24 cellular contexts compared by ENCODE assay signal in the genomic region with DNA sequence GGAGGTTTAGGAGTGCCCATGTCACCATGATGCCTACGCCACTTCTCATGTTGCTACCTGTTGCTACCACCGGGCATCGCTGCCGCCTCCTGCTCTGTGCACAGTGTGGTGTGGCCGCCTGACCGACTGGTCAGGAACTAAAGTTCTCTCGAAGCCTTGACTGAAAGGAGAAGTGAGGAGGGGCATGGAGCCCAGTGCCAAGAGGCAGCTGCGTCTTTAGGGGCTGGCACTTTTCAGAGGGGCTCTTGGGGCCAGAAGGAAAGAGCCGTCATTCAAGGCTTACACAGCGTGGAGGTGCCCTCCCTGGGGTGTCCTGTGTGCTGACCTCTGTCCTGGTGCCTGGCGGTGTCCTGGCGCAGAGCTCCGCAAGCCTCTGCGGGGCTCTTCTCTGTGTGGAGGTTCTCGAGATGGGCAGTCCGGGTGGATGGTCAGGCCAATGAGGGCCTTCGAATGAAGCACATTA. TPM values are rescaled to one million over a fixed set of nuclear protein-coding genes. Genes with fewer than 3 reads are reported as not detected.
DNase-seq lines count a peak whose midpoint lies in the region; ATAC-seq and TF ChIP-seq lines count a peak whose summit lies in the region.
"Had no signal": no experiment of that assay in that cellular context is flagged by ENCODE, and none has a peak within 500 bp of the region (broad histone marks: within the 10 kb centered on the region; RNA-seq: fewer than 3 reads in every experiment).

No MANE protein-coding gene starts in this region.

- H3K27me3 ChIP-seq in IMR-90 (ENCODE audit: control insufficient read depth, insufficient read depth, low read length) (no peaks in the 10 kb centered on the region), psoas muscle (ENCODE audit: insufficient read depth in 3 of 3, low read length in 2 of 3) (no peaks in the 10 kb centered on the region), upper lobe of right lung (no peaks in the 10 kb centered on the region)
- H3K27me3 ChIP-seq: stomach had no signal

- no peak overlapping the region for H4K91ac ChIP-seq in IMR-90 (ENCODE audit: insufficient read depth, low read depth, low read length)

- H3K36me3 ChIP-seq in IMR-90 (ENCODE audit: control insufficient read depth, insufficient read depth, low read length) (peaks cover 55% of the 10 kb centered on the region), psoas muscle (ENCODE audit: insufficient read depth in 1 of 2, low read depth in 1 of 2) (no peaks in the 10 kb centered on the region), upper lobe of right lung (no peaks in the 10 kb centered on the region)

- H3K4me1 ChIP-seq in IMR-90 (ENCODE audit: control insufficient read depth, insufficient read depth, low read length) (peaks cover 31% of the 10 kb centered on the region), psoas muscle (peaks cover 74% of the 10 kb centered on the region), upper lobe of right lung (peaks cover 49% of the 10 kb centered on the region)

- no peak for TF ChIP-seq RAD21 in IMR-90 (IDR thresholded peaks at IDR 0.05; ENCODE audit: low read length)

- no peak overlapping the region for H3K4ac ChIP-seq in IMR-90 (ENCODE audit: low read depth, low read length)

- CTCF ChIA-PET in IMR-90 (lab: Yijun Ruan, JAX), result interaction anchor here (1.5 kb wide), 1 partner anchor 182 kb away, joined by 5 read pairs; no protein-coding TSS in a partner anchor

- H2AK5ac ChIP-seq in IMR-90 (ENCODE audit: low read depth, low read length), result peak overlapping the region; percentile 17; the same call in 1 of the 2 replicates

- peak overlapping the region; percentile 97 for H3K27ac Mint-ChIP-seq in chondrocyte (ENCODE audit: unreplicated experiment)
- no peak overlapping the region for H3K27ac Mint-ChIP-seq in effector memory CD8-positive, alpha-beta T cell
- H3K27ac Mint-ChIP-seq: activated CD8-positive, alpha-beta T cell treated with anti-CD3 and anti-CD28 coated beads for 36 hours had no signal

- peaks cover 44 to 81% of the 10 kb centered on the region in 2 experiments for H3K79me1 ChIP-seq in IMR-90 (ENCODE audit: low read depth in 1 of 2, low read length in 2 of 2)

- H3K9ac ChIP-seq in IMR-90 (ENCODE audit: low read depth, low read length), result no peak overlapping the region

- H2AK9ac ChIP-seq in IMR-90 (replicated peaks; ENCODE audit: low read depth, low read length, poor library complexity), result no peak overlapping the region

- DNase-seq in IMR-90 (no peak), chondrocyte (ENCODE audit: low spot score) (no peak), psoas muscle (no peak), upper lobe of right lung (no peak)
- DNase-seq in effector memory CD8-positive, alpha-beta T cell, result no peak
- DNase-seq in stimulated activated CD4-positive, alpha-beta T cell treated with anti-CD3 and anti-CD28 coated beads, Interleukin-4, amount 100 ng/mL, for 4 hours, result no peak
- DNase-seq: activated CD4-positive, CD25-positive, alpha-beta regulatory T cell treated with anti-CD3 and anti-CD28 coated beads, Interleukin-2, amount 50 U/mL, for 72 hours; activated CD8-positive, alpha-beta T cell treated with anti-CD3 and anti-CD28 coated beads for 36 hours; activated naive CD4-positive, alpha-beta T cell treated with Interleukin-2 at 50 U/mL for 16 hours; activated T-cell treated with anti-CD3 and anti-CD28 coated beads, Interleukin-2, amount 50 U/mL, for 48 hours; central memory CD4-positive, alpha-beta T cell; COR-L47; DMS79 treated with DMSO at 0.1 percent for 48 hours; Karpas-422; NCI-H1048; NCI-H187; NCI-H69; OCI-M1; stomach; T1000 had no signal

- intact Hi-C loops in IMR-90 (cut with micrococcal nuclease), result loop anchor here (10.0 kb wide), 2 partner anchors 257 to 327 kb away; a partner anchor contains a TSS
- intact Hi-C loops in psoas muscle (cut with DNase I), result loop anchor here (10.0 kb wide), 3 partner anchors 257 to 797 kb away; a partner anchor contains a TSS
- intact Hi-C loops in upper lobe of right lung (cut with DNase I), result loop anchor here (5.0 kb wide), 1 partner anchor 184 kb away; no protein-coding TSS in a partner anchor

- no peak overlapping the region for H3K56ac ChIP-seq in IMR-90 (ENCODE audit: extremely low read depth, insufficient read depth, low read length)

- peaks cover 95% of the 10 kb centered on the region for H4K20me1 ChIP-seq in IMR-90 (ENCODE audit: insufficient read depth, low read length)

- no peak for TF ChIP-seq POLR2A in IMR-90 (IDR thresholded peaks at IDR 0.05; ENCODE audit: low read depth, low read length)

- H3K23ac ChIP-seq in IMR-90 (ENCODE audit: low read depth, low read length), result no peak overlapping the region

- dilution Hi-C loops in IMR-90 (cut with HindIII; ENCODE audit: low sequenced_read_pairs, unreplicated experiment), result no loop called here

- no peak overlapping the region for H2BK20ac ChIP-seq in IMR-90 (ENCODE audit: low read depth, low read length)

- no peaks in the 10 kb centered on the region for H3K36me3 Mint-ChIP-seq in chondrocyte (ENCODE audit: low read depth)
- H3K36me3 Mint-ChIP-seq in effector memory CD8-positive, alpha-beta T cell (ENCODE audit: insufficient read depth), result peaks cover 12% of the 10 kb centered on the region

- no TSS peak for BruUV-seq in IMR-90 (replicated peaks; lab: Mats Ljungman, UMichigan)

- no peak overlapping the region for H2BK5ac ChIP-seq in IMR-90 (ENCODE audit: low read depth, low read length, poor library complexity, severe bottlenecking)

- no peaks in the 10 kb centered on the region for H3K9me3 Mint-ChIP-seq in chondrocyte (ENCODE audit: low read depth)
- no peaks in the 10 kb centered on the region for H3K9me3 Mint-ChIP-seq in effector memory CD8-positive, alpha-beta T cell
- H3K9me3 Mint-ChIP-seq: activated CD8-positive, alpha-beta T cell treated with anti-CD3 and anti-CD28 coated beads for 36 hours had no signal

- no peak for TF ChIP-seq CTCF in IMR-90 (conservative IDR thresholded peaks at IDR 0.05; ENCODE audit: low read depth, low read length)
- TF ChIP-seq CTCF in chondrocyte (IDR thresholded peaks at IDR 0.05), result no peak
- TF ChIP-seq CTCF in psoas muscle (IDR thresholded peaks at IDR 0.05), result no peak
- TF ChIP-seq CTCF in upper lobe of right lung (IDR thresholded peaks at IDR 0.05), result no peak

- no peak overlapping the region for H4K8ac ChIP-seq in IMR-90 (ENCODE audit: low read depth in 2 of 2, low read length in 2 of 2)

- peak overlapping the region; percentile 12 for H3K4me3 Mint-ChIP-seq in chondrocyte (ENCODE audit: unreplicated experiment)
- no peak overlapping the region for H3K4me3 Mint-ChIP-seq in effector memory CD8-positive, alpha-beta T cell
- H3K4me3 Mint-ChIP-seq: activated CD8-positive, alpha-beta T cell treated with anti-CD3 and anti-CD28 coated beads for 36 hours had no signal

- H3K27me3 Mint-ChIP-seq in chondrocyte (ENCODE audit: low read depth), result no peaks in the 10 kb centered on the region
- H3K27me3 Mint-ChIP-seq in effector memory CD8-positive, alpha-beta T cell, result no peaks in the 10 kb centered on the region
- H3K27me3 Mint-ChIP-seq: activated CD8-positive, alpha-beta T cell treated with anti-CD3 and anti-CD28 coated beads for 36 hours had no signal

- H3K9me1 ChIP-seq in IMR-90 (ENCODE audit: insufficient read depth, low read length), result peaks cover 10% of the 10 kb centered on the region

- WGBS in IMR-90 (ENCODE audit: extremely low coverage in 2 of 2, insufficient read length in 1 of 2), 2 experiments, result 100% methylated on average over 6 of the region's 17 CpGs; no CpG with 5 or more reads in 1 of the 2 experiments
- WGBS in psoas muscle, 3 donors, result 86 to 92% (median 87%) methylated on average over 17 of the region's 17 CpGs

- in situ Hi-C loops in IMR-90 (cut with MboI; ENCODE audit: low sequenced_read_pairs), result no loop called here

- ATAC-seq in IMR-90 (ENCODE audit: low read depth) (no peak), psoas muscle (no peak), upper lobe of right lung (no peak), HG02763 (IDR thresholded peaks at IDR 0.05; ENCODE audit: unreplicated experiment) (no peak)
- ATAC-seq in effector memory CD8-positive, alpha-beta T cell (replicated peaks), result no peak
- ATAC-seq: activated CD8-positive, alpha-beta T cell treated with anti-CD3 and anti-CD28 coated beads for 36 hours; Right ventricle myocardium inferior had no signal

- H3K27ac ChIP-seq in IMR-90 (ENCODE audit: insufficient read depth, low read length), result no peak overlapping the region
- peak overlapping the region; percentile 86 for H3K27ac ChIP-seq in psoas muscle
- H3K27ac ChIP-seq in upper lobe of right lung, result peak overlapping the region; percentile 11
- H3K27ac ChIP-seq: epithelial cell of prostate had no signal

- no peaks in the 10 kb centered on the region for H3K9me3 ChIP-seq in IMR-90 (ENCODE audit: control insufficient read depth, insufficient read depth, low read length)
- no peaks in the 10 kb centered on the region for H3K9me3 ChIP-seq in psoas muscle
- no peaks in the 10 kb centered on the region for H3K9me3 ChIP-seq in upper lobe of right lung
- H3K9me3 ChIP-seq: stomach had no signal

- POLR2A ChIA-PET in IMR-90 (lab: Charles Lee; ENCODE audit: unreplicated experiment), result no interaction called here

- H2BK15ac ChIP-seq in IMR-90 (ENCODE audit: low read depth, low read length), result no peak overlapping the region

- no peak overlapping the region for H3K4me3 ChIP-seq in IMR-90 (ENCODE audit: insufficient read depth, low read depth, low read length)
- H3K4me3 ChIP-seq in psoas muscle, result no peak overlapping the region
- no peak overlapping the region for H3K4me3 ChIP-seq in upper lobe of right lung
- H3K4me3 ChIP-seq: lung, stomach had no signal

- H4K5ac ChIP-seq in IMR-90 (ENCODE audit: low read depth, low read length), result no peak overlapping the region

- no peak overlapping the region for H3K4me2 ChIP-seq in IMR-90 (ENCODE audit: low read depth, low read length)

- no peak overlapping the region for H2AFZ ChIP-seq in IMR-90 (replicated peaks; ENCODE audit: low read length, poor library complexity)

- H2BK120ac ChIP-seq in IMR-90 (ENCODE audit: low read depth, low read length), result no peak overlapping the region

- no peak overlapping the region for H3K14ac ChIP-seq in IMR-90 (replicated peaks; ENCODE audit: low read depth, low read length)

- H3K18ac ChIP-seq in IMR-90 (ENCODE audit: low read depth, low read length), result no peak overlapping the region

- peaks cover 89% of the 10 kb centered on the region for H3K4me1 Mint-ChIP-seq in chondrocyte (ENCODE audit: low read depth)
- H3K4me1 Mint-ChIP-seq in effector memory CD8-positive, alpha-beta T cell (ENCODE audit: low read depth in 2 of 2), result peaks cover 15 to 21% of the 10 kb centered on the region in 2 donors

TF ChIP-seq in IMR-90, 13 proteins besides CTCF, POLR2A, EP300 and RAD21 (continues in another document):
- no peak for TF ChIP-seq MXI1 (IDR thresholded peaks at IDR 0.05; ENCODE audit: borderline replicate concordance, low read depth, low read length)
- no peak for TF ChIP-seq RCOR1 (IDR thresholded peaks at IDR 0.05; ENCODE audit: insufficient replicate concordance, low read length)
- no peak for TF ChIP-seq MAFK (IDR thresholded peaks at IDR 0.05; ENCODE audit: low read depth, low read length)

RNA-seq across cellular contexts. Expression of a gene that starts 57.2 kb away (rescaled TPM):
- total RNA-seq in IMR-90 (2012; rRNA removed), result 39.7 and 39.8 TPM in 2 replicates
- 45.5 and 47.3 TPM in 2 replicates for polyA plus RNA-seq in IMR-90 (2012; rRNA removed)
- polyA plus RNA-seq in IMR-90 (2012; cell fraction: cytosol; rRNA removed), result 18.2 and 29.3 TPM in 2 replicates
- 152 and 210 TPM in 2 replicates for polyA plus RNA-seq in IMR-90 (2012; cell fraction: nucleus; rRNA removed; ENCODE audit: low replicate concordance)
- 53.8 to 92.8 TPM (median 89.5 TPM) in 3 replicates for total RNA-seq in chondrocyte
- total RNA-seq in psoas muscle, result 10 to 100 TPM in 2 of 4 donors, 1 to 10 TPM in 2; 6.9 to 22.7 (median 14.4) TPM
- 1 to 10 TPM; 3.8 to 6.4 (median 4.1) TPM for polyA plus RNA-seq in psoas muscle
- total RNA-seq in upper lobe of right lung, result 73.6 TPM
